25 cellular contexts compared by ENCODE assay signal in genomic region chr3:197426161-197426566, GRCh38.
DNase-seq lines count a peak whose midpoint lies in the region; ATAC-seq and TF ChIP-seq lines count a peak whose summit lies in the region.
"Had no signal": no experiment of that assay in that cellular context is flagged by ENCODE, and none has a peak within 500 bp of the region (broad histone marks: within the 10 kb centered on the region; RNA-seq: fewer than 3 reads in every experiment).

No MANE protein-coding gene starts in this region.

- H3K9me3 Mint-ChIP-seq in brain = no peaks in the 10 kb centered on the region
- H3K9me3 Mint-ChIP-seq in stimulated activated effector memory CD8-positive, alpha-beta T cell treated with anti-CD3 and anti-CD28 coated beads, Interleukin-12 subunit alpha, Interleukin-12 subunit beta, amount 100 ng/mL, for 72 hours = no peaks in the 10 kb centered on the region
- H3K9me3 Mint-ChIP-seq: CD4-positive, alpha-beta memory T cell; T-helper 2 cell treated with Interferon-gamma antibody and Interleukin-4, amounts not matched to agents 5 μg/mL and 100 μg/mL, for 36 hours had no signal

- H3K4me1 Mint-ChIP-seq in brain = peaks cover 61% of the 10 kb centered on the region
- peaks cover 23% of the 10 kb centered on the region for H3K4me1 Mint-ChIP-seq in stimulated activated effector memory CD8-positive, alpha-beta T cell treated with anti-CD3 and anti-CD28 coated beads, Interleukin-12 subunit alpha, Interleukin-12 subunit beta, amount 100 ng/mL, for 72 hours

- H3K27me3 ChIP-seq in H7 (ENCODE audit: control insufficient read depth, insufficient read depth, low read length) = no peaks in the 10 kb centered on the region
- H3K27me3 ChIP-seq: esophagus muscularis mucosa, heart left ventricle, uterus had no signal

- H3K27ac Mint-ChIP-seq in brain = peak overlapping the region in 3 of 5 experiments; percentile 57 to 62 (median 60)
- H3K27ac Mint-ChIP-seq in stimulated activated effector memory CD8-positive, alpha-beta T cell treated with anti-CD3 and anti-CD28 coated beads, Interleukin-12 subunit alpha, Interleukin-12 subunit beta, amount 100 ng/mL, for 72 hours = no peak overlapping the region
- H3K27ac Mint-ChIP-seq: CD4-positive, alpha-beta memory T cell; T-helper 2 cell treated with Interferon-gamma antibody and Interleukin-4, amounts not matched to agents 5 μg/mL and 100 μg/mL, for 36 hours had no signal

- no peak overlapping the region for H3K4me3 ChIP-seq in AG10803 (ENCODE audit: low read length)
- H3K4me3 ChIP-seq in H7 (ENCODE audit: insufficient read depth, low read depth, low read length) = no peak overlapping the region
- H3K4me3 ChIP-seq: esophagus muscularis mucosa, heart left ventricle, stomach, uterus had no signal

- H3K36me3 Mint-ChIP-seq in brain = no peaks in the 10 kb centered on the region
- no peaks in the 10 kb centered on the region for H3K36me3 Mint-ChIP-seq in stimulated activated effector memory CD8-positive, alpha-beta T cell treated with anti-CD3 and anti-CD28 coated beads, Interleukin-12 subunit alpha, Interleukin-12 subunit beta, amount 100 ng/mL, for 72 hours
- H3K36me3 Mint-ChIP-seq: CD4-positive, alpha-beta memory T cell had no signal

- peaks cover 3% of the 10 kb centered on the region for H3K27me3 Mint-ChIP-seq in brain

- no peak for TF ChIP-seq CTCF in AG10803 (conservative IDR thresholded peaks at IDR 0.05; ENCODE audit: low read length)
- TF ChIP-seq CTCF in brain (conservative IDR thresholded peaks at IDR 0.05) = no peak

- no peak for ATAC-seq in GM18909 (IDR thresholded peaks at IDR 0.05; ENCODE audit: poor library complexity, unreplicated experiment)
- ATAC-seq in stimulated activated effector memory CD8-positive, alpha-beta T cell treated with anti-CD3 and anti-CD28 coated beads, Interleukin-12 subunit alpha, Interleukin-12 subunit beta, amount 100 ng/mL, for 72 hours = no peak
- ATAC-seq: activated CD4-positive, CD25-positive, alpha-beta regulatory T cell treated with anti-CD3 and anti-CD28 coated beads, Interleukin-2, amount 50 U/mL, for 24 hours; HCT116; heart left ventricle; Right ventricle myocardium inferior had no signal

- H3K36me3 ChIP-seq in H7 (replicated peaks; ENCODE audit: control insufficient read depth, insufficient read depth, low read length) = no peaks in the 10 kb centered on the region
- H3K36me3 ChIP-seq: esophagus muscularis mucosa, heart left ventricle, stomach, uterus had no signal

- peak; percentile 29 for DNase-seq in AG10803 (ENCODE audit: low read depth)
- DNase-seq in LHCN-M2 (ENCODE audit: low read depth) = peak; percentile 17
- peak; percentile 74 for DNase-seq in mesenteric fat pad (ENCODE audit: low spot score)
- DNase-seq in NCI-H1930 (lab: John Stamatoyannopoulos, UW) = no peak
- no peak for DNase-seq in stimulated activated effector memory CD8-positive, alpha-beta T cell treated with anti-CD3 and anti-CD28 coated beads, Interleukin-12 subunit alpha, Interleukin-12 subunit beta, amount 100 ng/mL, for 72 hours (ENCODE audit: low spot score in 2 of 2)
- DNase-seq in H7 = no peak
- DNase-seq: activated effector memory CD4-positive, alpha-beta T cell treated with anti-CD3 and anti-CD28 coated beads, Interleukin-2, amount 50 U/mL, for 16 hours; anterior cingulate cortex; CD4-positive, alpha-beta memory T cell; DMS79; heart left ventricle; islet precursor cell; mesendoderm; NCI-H187; NCI-H510A; retina; stomach; uterus had no signal

- H3K4me3 Mint-ChIP-seq in brain = no peak overlapping the region
- H3K4me3 Mint-ChIP-seq in stimulated activated effector memory CD8-positive, alpha-beta T cell treated with anti-CD3 and anti-CD28 coated beads, Interleukin-12 subunit alpha, Interleukin-12 subunit beta, amount 100 ng/mL, for 72 hours = no peak overlapping the region
- H3K4me3 Mint-ChIP-seq: CD4-positive, alpha-beta memory T cell; T-helper 2 cell treated with Interferon-gamma antibody and Interleukin-4, amounts not matched to agents 5 μg/mL and 100 μg/mL, for 36 hours had no signal

Comparison
In these comparisons a context has a peak if more than half of its experiments do, and no peak if none do; other contexts are left out.
1. DNase-seq: peak in AG10803 (single experiment), LHCN-M2 (single experiment) and mesenteric fat pad (single experiment); none in NCI-H1930 (0 of 2), stimulated activated effector memory CD8-positive, alpha-beta T cell treated with anti-CD3 and anti-CD28 coated beads, Interleukin-12 subunit alpha, Interleukin-12 subunit beta, amount 100 ng/mL, for 72 hours (0 of 2) and H7 (single experiment).